Comparison of ENCODE assay signal across 8 cellular contexts in the genomic region with DNA sequence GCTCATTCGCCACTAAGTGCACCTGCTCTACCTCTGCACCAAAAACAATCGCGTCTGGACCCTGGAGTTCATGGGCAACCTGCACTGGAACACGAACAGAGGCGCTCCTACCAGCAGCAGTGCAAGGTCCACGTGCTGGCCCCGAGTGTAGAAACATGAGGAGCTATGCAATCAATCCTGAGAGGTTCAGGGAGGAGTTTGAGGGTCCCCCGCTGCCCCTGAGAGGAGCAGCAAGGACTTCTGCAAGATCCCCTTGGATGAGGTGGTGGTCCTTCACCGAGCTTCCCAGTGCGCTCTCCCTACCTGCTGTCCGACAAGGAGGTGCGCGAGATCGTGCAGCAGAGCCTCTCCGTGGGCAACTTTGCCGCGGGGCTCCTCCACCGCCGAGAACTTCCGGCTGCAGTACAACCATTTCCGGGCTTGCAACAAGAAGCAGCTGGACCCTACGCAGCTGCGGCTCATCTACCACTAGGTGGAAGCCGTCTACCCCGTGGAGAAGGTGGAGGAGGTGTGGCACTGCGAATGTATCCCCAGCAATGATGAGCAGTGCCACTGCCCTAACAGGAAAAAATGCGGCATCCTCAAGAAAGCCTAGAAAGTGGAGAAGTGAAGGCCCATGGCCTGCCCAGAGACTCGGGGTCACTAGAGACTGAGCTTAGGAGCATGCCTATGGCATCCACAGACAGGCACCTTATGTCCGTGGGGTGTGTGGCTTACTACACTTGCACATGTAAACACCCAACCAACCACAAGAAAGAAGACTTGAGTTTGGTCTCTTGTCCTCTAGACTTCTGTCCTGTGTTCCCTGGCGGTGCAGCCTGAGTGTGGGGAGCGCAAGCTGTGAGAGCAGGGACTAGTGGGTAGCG. TPM values are rescaled to one million over a fixed set of nuclear protein-coding genes. Genes with fewer than 3 reads are reported as not detected.
DNase-seq lines count a peak whose midpoint lies in the region; ATAC-seq and TF ChIP-seq lines count a peak whose summit lies in the region.
"Not testable (repeated sequence)": the region's sequence is repeated elsewhere in the genome, so short reads cannot be mapped to it uniquely, and the experiment has no call there.

No MANE protein-coding gene starts in this region.

- peak overlapping the region; percentile 57 for H3K4me3 ChIP-seq in choroid plexus epithelial cell (ENCODE audit: low read depth, low read length)
- not testable (repeated sequence) for H3K4me3 ChIP-seq in mesendoderm (ENCODE audit: low read length)

- H3K18ac ChIP-seq in mesendoderm (ENCODE audit: low read length), result not testable (repeated sequence)

- WGBS in mesendoderm (ENCODE audit: extremely low coverage, insufficient coverage, low lambda C conversion rate), result no CpG with 5 or more reads among the region's 32 CpGs

- not testable (repeated sequence) for H2BK120ac ChIP-seq in mesendoderm (ENCODE audit: low read depth, low read length)

- H3K23ac ChIP-seq in mesendoderm (ENCODE audit: low read length), result not testable (repeated sequence)

- H3K27me3 ChIP-seq in mesendoderm (ENCODE audit: insufficient read depth, low read length, poor library complexity), result not testable (repeated sequence)

- H3K9ac ChIP-seq in mesendoderm (ENCODE audit: low read length), result not testable (repeated sequence)

- peak; percentile 79 for ATAC-seq in GM21367 (IDR thresholded peaks at IDR 0.05; ENCODE audit: unreplicated experiment)
- ATAC-seq in HG03378 (IDR thresholded peaks at IDR 0.05; ENCODE audit: unreplicated experiment), result peak; percentile 96
- ATAC-seq in stimulated activated naive CD8-positive, alpha-beta T cell treated with anti-CD3 and anti-CD28 coated beads, Interleukin-15, Interleukin-2, amounts not matched to agents 100 U/mL and 50 U/mL, for 24 hours, result peak; percentile 98

- H3K27ac ChIP-seq in mesendoderm (ENCODE audit: low read depth, low read length), result not testable (repeated sequence)

- not testable (repeated sequence) for H4K8ac ChIP-seq in mesendoderm (ENCODE audit: low read depth, low read length)

- H4K5ac ChIP-seq in mesendoderm (ENCODE audit: low read length), result not testable (repeated sequence)

- H2AK5ac ChIP-seq in mesendoderm (ENCODE audit: low read length), result not testable (repeated sequence)

- H3K4me1 ChIP-seq in mesendoderm (ENCODE audit: control insufficient read depth, low read depth, low read length), result not testable (repeated sequence)

- not testable (repeated sequence) for H2BK5ac ChIP-seq in mesendoderm (ENCODE audit: low read length)

- H2BK15ac ChIP-seq in mesendoderm (replicated peaks; ENCODE audit: low read depth), result not testable (repeated sequence)

- not testable (repeated sequence) for H3K36me3 ChIP-seq in mesendoderm (ENCODE audit: control insufficient read depth, insufficient read depth, low read length)

- DNase-seq in ELR (ENCODE audit: low read depth), result peak; percentile 68
- peak; percentile 16 to 33 for DNase-seq in NCI-H526 (lab: John Stamatoyannopoulos, UW)
- DNase-seq in activated CD4-positive, alpha-beta T cell treated with anti-CD3 and anti-CD28 coated beads, Interleukin-2, amount 50 U/mL, for 1 hour, result peak; percentile 50
- peak; percentile 37 for DNase-seq in choroid plexus epithelial cell (ENCODE audit: low read depth)
- peak; percentile 23 for DNase-seq in mesendoderm
- peak; percentile 68 for DNase-seq in stimulated activated naive CD8-positive, alpha-beta T cell treated with anti-CD3 and anti-CD28 coated beads, Interleukin-15, Interleukin-2, amounts not matched to agents 100 U/mL and 50 U/mL, for 24 hours

- H3K79me2 ChIP-seq in mesendoderm (ENCODE audit: control insufficient read depth, insufficient read depth, low read length), result not testable (repeated sequence)

- H3K4me2 ChIP-seq in mesendoderm (ENCODE audit: low read length), result not testable (repeated sequence)

- peak; percentile 53 for TF ChIP-seq CTCF in choroid plexus epithelial cell (conservative IDR thresholded peaks at IDR 0.05; ENCODE audit: low read depth, low read length)

- not testable (repeated sequence) for H3K56ac ChIP-seq in mesendoderm (ENCODE audit: low read length)

- H3K79me1 ChIP-seq in mesendoderm (ENCODE audit: low read length), result not testable (repeated sequence)

- H3K4ac ChIP-seq in mesendoderm (ENCODE audit: low read depth, low read length), result not testable (repeated sequence)

RNA-seq across cellular contexts. Expression of a gene that starts 36.3 kb away (rescaled TPM):
- 13.6 TPM for polyA plus RNA-seq in mesendoderm (2013, experiment 1 of 2)
- polyA plus RNA-seq in mesendoderm (2013, experiment 2 of 2), result 13.0 TPM
